ENCODE assay signal across 12 cellular contexts in the genomic region with DNA sequence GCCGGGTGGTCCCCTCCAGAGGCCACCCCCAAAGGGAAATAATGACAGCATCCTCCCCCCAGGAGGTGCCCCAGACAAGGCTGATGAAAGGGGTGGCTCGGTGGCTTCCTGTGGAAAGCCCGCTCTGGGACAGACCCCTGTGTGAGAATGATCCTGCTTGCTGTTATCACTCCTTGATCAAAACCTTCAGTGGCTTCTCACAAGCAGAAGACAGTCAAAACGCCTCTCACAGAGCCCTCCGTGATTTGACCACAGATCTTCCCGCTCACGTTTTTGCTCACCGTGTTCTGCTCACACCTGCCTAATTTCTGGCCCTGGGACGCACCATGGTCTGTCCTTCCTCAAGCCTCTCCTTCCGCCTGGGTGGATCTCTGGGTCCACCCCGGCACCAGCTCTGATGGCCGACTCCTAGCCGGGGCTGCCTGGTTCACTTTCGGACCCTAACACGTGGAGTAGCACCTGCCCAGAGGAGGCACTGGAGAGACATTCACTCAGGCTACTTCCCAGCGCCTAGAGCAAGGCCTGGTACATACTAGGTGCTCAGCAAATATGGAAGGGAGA.
DNase-seq lines count a peak whose midpoint lies in the region; ATAC-seq and TF ChIP-seq lines count a peak whose summit lies in the region.
"Had no signal": no experiment of that assay in that cellular context is flagged by ENCODE, and none has a peak within 500 bp of the region (broad histone marks: within the 10 kb centered on the region; RNA-seq: fewer than 3 reads in every experiment).

No MANE protein-coding gene starts in this region.

- POLR2A ChIA-PET in SK-N-SH (lab: Yijun Ruan, JAX): interaction anchor here (1.1 kb wide), 1 partner anchor 16 kb away, joined by 3 read pairs; no protein-coding TSS in a partner anchor
- POLR2A ChIA-PET in CD8-positive, alpha-beta memory T cell (lab: Charles Lee): no interaction called here

- no peaks in the 10 kb centered on the region for H3K9me3 ChIP-seq in SK-N-SH
- no peaks in the 10 kb centered on the region for H3K9me3 ChIP-seq in CD8-positive, alpha-beta memory T cell (ENCODE audit: low read length)

- H3K27me3 ChIP-seq in SK-N-SH (ENCODE audit: insufficient read depth): no peaks in the 10 kb centered on the region
- H3K27me3 ChIP-seq in CD8-positive, alpha-beta memory T cell (ENCODE audit: insufficient read depth, low read length, poor library complexity, severe bottlenecking): no peaks in the 10 kb centered on the region

- H4K20me1 ChIP-seq in SK-N-SH (ENCODE audit: insufficient read depth): no peaks in the 10 kb centered on the region

- no peak overlapping the region for H3K27ac Mint-ChIP-seq in activated naive CD8-positive, alpha-beta T cell treated with anti-CD3 and anti-CD28 coated beads for 36 hours
- H3K27ac Mint-ChIP-seq in stimulated activated naive B cell treated with anti-CD40 and anti-IgM and Interleukin-4, amounts not matched to agents 10 μg/mL and 1 μg/mL and 100 μg/mL, for 72 hours: no peak overlapping the region
- no peak overlapping the region for H3K27ac Mint-ChIP-seq in CD8-positive, alpha-beta memory T cell
- H3K27ac Mint-ChIP-seq: CD4-positive, CD25-positive, alpha-beta regulatory T cell; dendritic cell treated with granulocyte-macrophage colony-stimulating factor and Interleukin-4, amounts not matched to agents 40 ng/mL and 50 ng/mL, for 4 days had no signal

- peak overlapping the region; percentile 65; the same call in 1 of the 2 replicates for H3K9ac ChIP-seq in SK-N-SH

- no peaks in the 10 kb centered on the region for H3K36me3 Mint-ChIP-seq in activated naive CD8-positive, alpha-beta T cell treated with anti-CD3 and anti-CD28 coated beads for 36 hours
- no peaks in the 10 kb centered on the region for H3K36me3 Mint-ChIP-seq in stimulated activated naive B cell treated with anti-CD40 and anti-IgM and Interleukin-4, amounts not matched to agents 10 μg/mL and 1 μg/mL and 100 μg/mL, for 72 hours
- H3K36me3 Mint-ChIP-seq in CD8-positive, alpha-beta memory T cell: no peaks in the 10 kb centered on the region
- H3K36me3 Mint-ChIP-seq: CD4-positive, CD25-positive, alpha-beta regulatory T cell had no signal

- peak overlapping the region in 1 of 2 experiments; percentile 83; a peak in 3 of 4 replicates for H3K27ac ChIP-seq in SK-N-SH (ENCODE audit: low read depth in 2 of 2, low read length in 1 of 2)
- peak overlapping the region; percentile 69 for H3K27ac ChIP-seq in substantia nigra (ENCODE audit: low read depth, low read length, poor library complexity, severe bottlenecking)
- H3K27ac ChIP-seq in CD8-positive, alpha-beta memory T cell (ENCODE audit: low read depth, low read length): no peak overlapping the region

- peak overlapping the region; percentile 79 for H3K4me2 ChIP-seq in SK-N-SH

- peaks cover 17% of the 10 kb centered on the region for H3K4me1 Mint-ChIP-seq in activated naive CD8-positive, alpha-beta T cell treated with anti-CD3 and anti-CD28 coated beads for 36 hours
- H3K4me1 Mint-ChIP-seq in stimulated activated naive B cell treated with anti-CD40 and anti-IgM and Interleukin-4, amounts not matched to agents 10 μg/mL and 1 μg/mL and 100 μg/mL, for 72 hours: peaks cover 6 to 8% of the 10 kb centered on the region in 2 donors
- peaks cover 5 to 10% (median 9%) of the 10 kb centered on the region in 3 donors for H3K4me1 Mint-ChIP-seq in CD8-positive, alpha-beta memory T cell

- CTCF ChIA-PET in SK-N-SH (lab: Yijun Ruan, JAX): interaction anchor here (1.0 kb wide), 1 partner anchor 69 kb away, joined by 3 read pairs; no protein-coding TSS in a partner anchor
- CTCF ChIA-PET in CD8-positive, alpha-beta memory T cell (lab: Charles Lee): no interaction called here

- WGBS in SK-N-SH (ENCODE audit: low lambda C conversion rate): 71% methylated on average over 16 of the region's 16 CpGs

- no peaks in the 10 kb centered on the region for H3K36me3 ChIP-seq in SK-N-SH (replicated peaks in 1 of 2; ENCODE audit: control insufficient read depth in 1 of 2, insufficient read depth in 2 of 2, low read length in 1 of 2)
- H3K36me3 ChIP-seq in CD8-positive, alpha-beta memory T cell (ENCODE audit: insufficient read depth, low read length): no peaks in the 10 kb centered on the region

- DNase-seq in SK-N-SH: no peak
- DNase-seq in activated naive CD8-positive, alpha-beta T cell treated with anti-CD3 and anti-CD28 coated beads for 36 hours: peak; percentile 25
- peak; percentile 57 for DNase-seq in mesenteric fat pad (ENCODE audit: low spot score)
- DNase-seq in substantia nigra (lab: John Stamatoyannopoulos, UW): no peak
- DNase-seq in stimulated activated naive B cell treated with anti-CD40 and anti-IgM and Interleukin-4, amounts not matched to agents 10 μg/mL and 1 μg/mL and 100 μg/mL, for 72 hours: no peak
- DNase-seq in CD8-positive, alpha-beta memory T cell: no peak
- DNase-seq in NCI-H1092 (lab: John Stamatoyannopoulos, UW): no peak
- DNase-seq: activated CD4-positive, alpha-beta T cell treated with anti-CD3 and anti-CD28 coated beads, Interleukin-2, amount 50 U/mL, for 48 hours; CD4-positive, CD25-positive, alpha-beta regulatory T cell; NCI-H1694 had no signal

- ATAC-seq in SK-N-SH treated with all-trans-retinoic acid at 6 μM for 48 hours: no peak; the same call in 1 of the 3 replicates
- no peak for ATAC-seq in stimulated activated naive B cell treated with anti-CD40 and anti-IgM and Interleukin-4, amounts not matched to agents 10 μg/mL and 1 μg/mL and 100 μg/mL, for 72 hours (replicated peaks)

- no peaks in the 10 kb centered on the region for H3K9me2 ChIP-seq in SK-N-SH

- no peak for TF ChIP-seq CTCF in SK-N-SH (IDR thresholded peaks at IDR 0.05)

- peaks cover 12 to 40% of the 10 kb centered on the region in 2 experiments; a peak in 3 of 4 replicates for H3K4me1 ChIP-seq in SK-N-SH (ENCODE audit: control insufficient read depth in 1 of 2, insufficient read depth in 2 of 2, low read depth in 1 of 2, low read length in 1 of 2)
- H3K4me1 ChIP-seq in CD8-positive, alpha-beta memory T cell (ENCODE audit: insufficient read depth, low read length): peaks cover 8% of the 10 kb centered on the region

- no peaks in the 10 kb centered on the region for H3K9me3 Mint-ChIP-seq in activated naive CD8-positive, alpha-beta T cell treated with anti-CD3 and anti-CD28 coated beads for 36 hours
- no peaks in the 10 kb centered on the region for H3K9me3 Mint-ChIP-seq in stimulated activated naive B cell treated with anti-CD40 and anti-IgM and Interleukin-4, amounts not matched to agents 10 μg/mL and 1 μg/mL and 100 μg/mL, for 72 hours
- H3K9me3 Mint-ChIP-seq in CD8-positive, alpha-beta memory T cell: no peaks in the 10 kb centered on the region
- H3K9me3 Mint-ChIP-seq: dendritic cell treated with granulocyte-macrophage colony-stimulating factor and Interleukin-4, amounts not matched to agents 40 ng/mL and 50 ng/mL, for 4 days had no signal

- H2AFZ ChIP-seq in SK-N-SH (ENCODE audit: low read depth): no peak overlapping the region

- H3K27me3 Mint-ChIP-seq in activated naive CD8-positive, alpha-beta T cell treated with anti-CD3 and anti-CD28 coated beads for 36 hours: peaks cover 32% of the 10 kb centered on the region
- peaks cover 0 to 12% of the 10 kb centered on the region in 2 donors for H3K27me3 Mint-ChIP-seq in stimulated activated naive B cell treated with anti-CD40 and anti-IgM and Interleukin-4, amounts not matched to agents 10 μg/mL and 1 μg/mL and 100 μg/mL, for 72 hours
- H3K27me3 Mint-ChIP-seq in CD8-positive, alpha-beta memory T cell: peaks cover 8 to 21% of the 10 kb centered on the region in 2 donors

- peaks cover 12% of the 10 kb centered on the region for H3F3A ChIP-seq in SK-N-SH (replicated peaks; ENCODE audit: insufficient read depth)

- TF ChIP-seq EP300 in SK-N-SH (IDR thresholded peaks at IDR 0.05; ENCODE audit: borderline replicate concordance in 1 of 2, low read depth in 1 of 2, low read length in 1 of 2): no peak

- no peak overlapping the region for H3K4me3 ChIP-seq in SK-N-SH (ENCODE audit: low read depth in 2 of 2, low read length in 1 of 2)
- no peak overlapping the region for H3K4me3 ChIP-seq in CD8-positive, alpha-beta memory T cell (ENCODE audit: low read length)

- H3K4me3 Mint-ChIP-seq in activated naive CD8-positive, alpha-beta T cell treated with anti-CD3 and anti-CD28 coated beads for 36 hours: no peak overlapping the region
- no peak overlapping the region for H3K4me3 Mint-ChIP-seq in stimulated activated naive B cell treated with anti-CD40 and anti-IgM and Interleukin-4, amounts not matched to agents 10 μg/mL and 1 μg/mL and 100 μg/mL, for 72 hours
- H3K4me3 Mint-ChIP-seq in CD8-positive, alpha-beta memory T cell: no peak overlapping the region
- H3K4me3 Mint-ChIP-seq: CD4-positive, CD25-positive, alpha-beta regulatory T cell; dendritic cell treated with granulocyte-macrophage colony-stimulating factor and Interleukin-4, amounts not matched to agents 40 ng/mL and 50 ng/mL, for 4 days had no signal

- no peaks in the 10 kb centered on the region for H3K79me2 ChIP-seq in SK-N-SH (ENCODE audit: insufficient read depth)

- TF ChIP-seq RAD21 in SK-N-SH (IDR thresholded peaks at IDR 0.05; ENCODE audit: low read length): no peak

TF ChIP-seq in SK-N-SH, 30 proteins besides CTCF, POLR2A, EP300 and RAD21 (continues in another document):
- TF ChIP-seq RFX5 (IDR thresholded peaks at IDR 0.05; ENCODE audit: low read length) (no peak), ELF1 (IDR thresholded peaks at IDR 0.05) (no peak), NRF1 (IDR thresholded peaks at IDR 0.05; ENCODE audit: low read depth, low read length) (no peak), CHD2 (IDR thresholded peaks at IDR 0.05; ENCODE audit: low read length, partially characterized antibody) (no peak), EZH2phosphoT487 (IDR thresholded peaks at IDR 0.05; ENCODE audit: borderline replicate concordance, low read depth) (no peak), GABPA (IDR thresholded peaks at IDR 0.05; ENCODE audit: low read depth) (no peak), TEAD4 (IDR thresholded peaks at IDR 0.05; ENCODE audit: borderline replicate concordance, insufficient read depth) (no peak), YY1 (IDR thresholded peaks at IDR 0.05; ENCODE audit: low read depth) (no peak), SIN3A (IDR thresholded peaks at IDR 0.05; ENCODE audit: borderline replicate concordance, low read depth, low read length) (no peak)

TF ChIP-seq in SK-N-SH treated with all-trans-retinoic acid at 6 μM for 48 hours, 23 proteins besides CTCF, POLR2A, EP300 and RAD21 (continues in another document):
- TF ChIP-seq ZNF8 (CRISPR knock-in tag; IDR thresholded peaks at IDR 0.05) (no peak), ARNTL (CRISPR knock-in tag; IDR thresholded peaks at IDR 0.05; ENCODE audit: borderline replicate concordance, low read depth) (no peak), ZFP30 (CRISPR knock-in tag; IDR thresholded peaks at IDR 0.05) (no peak)

Comparison
In these comparisons a context has a peak if more than half of its experiments do, and no peak if none do; other contexts are left out.
1. DNase-seq: peak in activated naive CD8-positive, alpha-beta T cell treated with anti-CD3 and anti-CD28 coated beads for 36 hours (single experiment) and mesenteric fat pad (single experiment); none in SK-N-SH (single experiment), substantia nigra (0 of 49), stimulated activated naive B cell treated with anti-CD40 and anti-IgM and Interleukin-4, amounts not matched to agents 10 μg/mL and 1 μg/mL and 100 μg/mL, for 72 hours (single experiment), CD8-positive, alpha-beta memory T cell (0 of 5) and NCI-H1092 (single experiment).